ENCODE assay signal across 22 cellular contexts in the genomic region with DNA sequence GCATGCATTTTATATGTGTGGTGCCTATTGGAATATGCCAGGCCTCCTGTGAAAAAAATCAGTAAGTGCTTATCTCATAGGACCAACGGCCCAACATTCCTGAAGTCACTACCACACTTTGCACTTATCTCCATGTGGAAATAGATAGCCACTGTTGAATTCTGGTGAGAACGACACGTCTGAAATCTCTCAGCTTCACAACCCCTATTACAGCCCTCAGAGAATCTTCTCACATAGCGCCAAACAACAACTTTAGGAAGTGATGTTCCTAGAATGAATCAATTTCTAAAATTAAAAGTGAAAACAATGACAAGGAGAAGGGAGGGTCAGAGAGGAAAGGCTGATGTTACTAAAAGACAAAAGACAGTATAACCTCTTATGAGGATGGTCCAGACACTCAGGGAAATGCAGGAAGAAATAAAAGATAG.
DNase-seq lines count a peak whose midpoint lies in the region; ATAC-seq, FAIRE-seq and TF ChIP-seq lines count a peak whose summit lies in the region.
"Had no signal": no experiment of that assay in that cellular context is flagged by ENCODE, and none has a peak within 500 bp of the region (broad histone marks: within the 10 kb centered on the region; RNA-seq: fewer than 3 reads in every experiment).

No MANE protein-coding gene starts in this region.

- H4K20me1 ChIP-seq in GM12878 (ENCODE audit: control insufficient read depth, insufficient read depth) (no peaks in the 10 kb centered on the region), SK-N-SH (ENCODE audit: insufficient read depth) (no peaks in the 10 kb centered on the region)
- H4K20me1 ChIP-seq: BLaER1 had no signal

- in situ Hi-C loops in GM12878 (cut with MboI), result loop anchor here (10.0 kb wide), 1 partner anchor 602 kb away; no protein-coding TSS in a partner anchor

- POLR2A ChIA-PET in GM12878 (lab: Charles Lee), result interaction anchor here (1.8 kb wide), 1 partner anchor 14 kb away, joined by 5 read pairs; no protein-coding TSS in a partner anchor
- POLR2A ChIA-PET in SK-N-SH (lab: Yijun Ruan, JAX), result no interaction called here

- H3K9me2 ChIP-seq in SK-N-SH, result no peaks in the 10 kb centered on the region

- ATAC-seq in HG02852 (IDR thresholded peaks at IDR 0.05; ENCODE audit: unreplicated experiment) (peak; percentile 67), GM12878 (peak; percentile 48), right cardiac atrium (peak; percentile 86 to 89)
- ATAC-seq: Panc1 had no signal

- SMC1A ChIA-PET in GM12878 (lab: Charles Lee; ENCODE audit: uncharacterized antibody, unreplicated experiment), result interaction anchor here (0.6 to 3.1 kb wide), 5 partner anchors 8 to 966 kb away, joined by 3 to 25 read pairs (median 3); no protein-coding TSS in a partner anchor

- no peaks in the 10 kb centered on the region for H3F3A ChIP-seq in SK-N-SH (replicated peaks; ENCODE audit: insufficient read depth)

- CTCF ChIA-PET in GM12878 (lab: Yijun Ruan, JAX), result interaction anchor here (2.2 kb wide), 1 partner anchor 8 kb away, joined by 16 read pairs; no protein-coding TSS in a partner anchor
- CTCF ChIA-PET in SK-N-SH (lab: Yijun Ruan, JAX), result no interaction called here

- BruUV-seq in GM12878 (replicated peaks; lab: Mats Ljungman, UMichigan), result no TSS peak

- FAIRE-seq in GM19239 (lab: Jason Lieb, UNC) (peak; percentile 90), GM12878 (lab: Jason Lieb, UNC) (no peak)

- H3K79me2 ChIP-seq in GM12878 (ENCODE audit: control insufficient read depth, insufficient read depth, low read length) (no peaks in the 10 kb centered on the region), SK-N-SH (ENCODE audit: insufficient read depth) (no peaks in the 10 kb centered on the region)

- H3K4me2 ChIP-seq in GM12878 (ENCODE audit: control insufficient read depth, insufficient read depth) (peak overlapping the region; percentile 11), SK-N-SH (no peak overlapping the region)
- H3K4me2 ChIP-seq: BLaER1 had no signal

- H3K36me3 ChIP-seq in GM12878 (ENCODE audit: control insufficient read depth in 2 of 2, insufficient read depth in 2 of 2, low read length in 1 of 2) (no peaks in the 10 kb centered on the region), SK-N-SH (replicated peaks in 1 of 2; ENCODE audit: control insufficient read depth in 1 of 2, insufficient read depth in 2 of 2, low read length in 1 of 2) (no peaks in the 10 kb centered on the region)
- H3K36me3 ChIP-seq: BLaER1, MG63, SJCRH30 had no signal

- TF ChIP-seq EP300 in GM12878 (IDR thresholded peaks at IDR 0.05; ENCODE audit: borderline replicate concordance in 1 of 2, control insufficient read depth in 1 of 2, low read depth in 2 of 2, low read length in 2 of 2), result no peak
- TF ChIP-seq EP300 in SK-N-SH (IDR thresholded peaks at IDR 0.05; ENCODE audit: borderline replicate concordance in 1 of 2, low read depth in 1 of 2, low read length in 1 of 2), result no peak

- no peak for TF ChIP-seq RAD21 in GM12878 (IDR thresholded peaks at IDR 0.05; ENCODE audit: insufficient read depth, low read depth, low read length)
- no peak for TF ChIP-seq RAD21 in SK-N-SH (IDR thresholded peaks at IDR 0.05; ENCODE audit: low read length)

- H3K4me3 ChIP-seq in GM12878 (no peak overlapping the region), right cardiac atrium (ENCODE audit: low read length) (no peak overlapping the region), SK-N-SH (ENCODE audit: low read depth in 2 of 2, low read length in 1 of 2) (no peak overlapping the region)
- H3K4me3 ChIP-seq: BLaER1, MG63, SJCRH30 had no signal

- DNase-seq in GM19239 (ENCODE audit: insufficient read length, low spot score) (no peak), GM12878 (ENCODE audit: low read depth, low spot score) (no peak), right cardiac atrium (no peak), SK-N-SH (no peak), nucleus accumbens (lab: John Stamatoyannopoulos, UW) (no peak), erythroblast (lab: John Stamatoyannopoulos, UW) (no peak)
- DNase-seq: Caco-2; CD4-positive, alpha-beta memory T cell; DMS 273 treated with DMSO at 0.1 percent for 48 hours; DMS79 treated with DMSO at 0.1 percent for 48 hours; H7; MG63; NCI-H1048; NCI-H1436; NCI-H187 treated with DMSO at 0.1 percent for 48 hours; NCI-H510A treated with DMSO at 0.1 percent for 48 hours; NCI-H748 treated with DMSO at 0.1 percent for 48 hours; NK-92 treated with Interleukin-12 subunit alpha and Interleukin-12 subunit beta, amount 100 ng/mL, for 24 hours; SJCRH30 had no signal

- peaks cover 3% of the 10 kb centered on the region; the same call in 1 of the 3 replicates for H3K9me3 ChIP-seq in GM12878 (replicated peaks; ENCODE audit: control insufficient read depth, insufficient read depth, low read length)
- H3K9me3 ChIP-seq in right cardiac atrium (ENCODE audit: control insufficient read depth, low read length), result no peaks in the 10 kb centered on the region
- H3K9me3 ChIP-seq in SK-N-SH, result no peaks in the 10 kb centered on the region
- H3K9me3 ChIP-seq: BLaER1, Caco-2, MG63, SJCRH30 had no signal

- H3K27me3 ChIP-seq in GM12878 (replicated peaks in 1 of 2; ENCODE audit: control insufficient read depth in 2 of 2, insufficient read depth in 2 of 2, low read length in 1 of 2), result no peaks in the 10 kb centered on the region
- H3K27me3 ChIP-seq in right cardiac atrium (ENCODE audit: control insufficient read depth, insufficient read depth), result no peaks in the 10 kb centered on the region
- H3K27me3 ChIP-seq in SK-N-SH (ENCODE audit: insufficient read depth), result no peaks in the 10 kb centered on the region
- H3K27me3 ChIP-seq: BLaER1, MG63, SJCRH30 had no signal

- 96% methylated on average over 4 of the region's 4 CpGs for WGBS in GM12878 (ENCODE audit: insufficient coverage, insufficient replicate concordance, low lambda C conversion rate, missing lambda C conversion rate)
- WGBS in right cardiac atrium, result 31% methylated on average over 4 of the region's 4 CpGs
- WGBS in SK-N-SH (ENCODE audit: low lambda C conversion rate), result 61% methylated on average over 4 of the region's 4 CpGs

- RAD21 ChIA-PET in GM12878 (lab: Charles Lee; ENCODE audit: unreplicated experiment), result interaction anchor here (0.6 to 1.2 kb wide), 3 partner anchors 9 to 282 kb away, joined by 3 to 4 read pairs (median 3); no protein-coding TSS in a partner anchor

- TF ChIP-seq POLR2A in GM12878 (IDR thresholded peaks at IDR 0.05; ENCODE audit: low read depth, low read length), result no peak
- no peak for TF ChIP-seq POLR2A in erythroblast (IDR thresholded peaks at IDR 0.05; ENCODE audit: low read length)

- peak overlapping the region; percentile 54; the same call in 1 of the 2 replicates for H2AFZ ChIP-seq in GM12878 (ENCODE audit: control insufficient read depth, low read depth, low read length)
- H2AFZ ChIP-seq in SK-N-SH (ENCODE audit: low read depth), result no peak overlapping the region

- H3K4me1 ChIP-seq in GM12878 (ENCODE audit: control insufficient read depth, insufficient read depth, low read length) (peaks cover 23% of the 10 kb centered on the region), right cardiac atrium (ENCODE audit: control insufficient read depth, insufficient read depth, low read length) (peaks cover 5% of the 10 kb centered on the region), SK-N-SH (ENCODE audit: control insufficient read depth in 1 of 2, insufficient read depth in 2 of 2, low read depth in 1 of 2, low read length in 1 of 2) (peaks cover 0 to 9% of the 10 kb centered on the region in 2 experiments; a peak in 1 of 4 replicates)
- H3K4me1 ChIP-seq: BLaER1, Caco-2 had no signal

- H3K9ac ChIP-seq in GM12878 (ENCODE audit: control insufficient read depth, insufficient read depth, low read length) (no peak overlapping the region), SK-N-SH (no peak overlapping the region)
- H3K9ac ChIP-seq: BLaER1 had no signal

- intact Hi-C loops in GM12878 (cut with micrococcal nuclease; ENCODE audit: unreplicated experiment), result no loop called here
- intact Hi-C loops in right cardiac atrium (cut with DNase I), result loop anchor here in 3 of 4 donors (10.0 kb wide), 4 partner anchors 48 to 272 kb away; a partner anchor contains a TSS

- TF ChIP-seq CTCF in GM12878 (IDR thresholded peaks at IDR 0.05 in 2 of 3, conservative IDR thresholded peaks at IDR 0.05 in 1 of 3; ENCODE audit: control insufficient read depth in 2 of 3, extremely low read depth in 1 of 3, insufficient read depth in 1 of 3, low read depth in 3 of 3, low read length in 3 of 3), result no peak
- no peak for TF ChIP-seq CTCF in SK-N-SH (IDR thresholded peaks at IDR 0.05)

- peak overlapping the region; percentile 62 for H3K27ac ChIP-seq in GM12878 (ENCODE audit: control insufficient read depth, insufficient read depth)
- H3K27ac ChIP-seq in right cardiac atrium (ENCODE audit: low read length), result peak overlapping the region; percentile 65
- H3K27ac ChIP-seq in SK-N-SH (ENCODE audit: low read depth in 2 of 2, low read length in 1 of 2), result no peak overlapping the region
- H3K27ac ChIP-seq: BLaER1, SJCRH30 had no signal

TF ChIP-seq in GM12878, 131 proteins besides CTCF, POLR2A, EP300 and RAD21 (continues in another document):
- no peak for TF ChIP-seq RBBP5 (conservative IDR thresholded peaks at IDR 0.05)
- TF ChIP-seq SP1 (IDR thresholded peaks at IDR 0.05; ENCODE audit: low read depth, low read length), result no peak
- TF ChIP-seq, protein P1, sequence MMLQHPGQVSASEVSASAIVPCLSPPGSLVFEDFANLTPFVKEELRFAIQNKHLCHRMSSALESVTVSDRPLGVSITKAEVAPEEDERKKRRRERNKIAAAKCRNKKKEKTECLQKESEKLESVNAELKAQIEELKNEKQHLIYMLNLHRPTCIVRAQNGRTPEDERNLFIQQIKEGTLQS (IDR thresholded peaks at IDR 0.05; ENCODE audit: borderline replicate concordance, extremely low read depth, low read depth, low read length), result no peak
- no peak for TF ChIP-seq HDGF (IDR thresholded peaks at IDR 0.05)
- TF ChIP-seq NRF1 (conservative IDR thresholded peaks at IDR 0.05; ENCODE audit: low read depth, low read length), result no peak
- no peak for TF ChIP-seq SMAD1 (IDR thresholded peaks at IDR 0.05; ENCODE audit: low read depth, partially characterized antibody)
- no peak for TF ChIP-seq PAX8 (IDR thresholded peaks at IDR 0.05)
- TF ChIP-seq FOXM1 (IDR thresholded peaks at IDR 0.05; ENCODE audit: low read depth, low read length), result no peak

TF ChIP-seq in SK-N-SH, 30 proteins besides CTCF, POLR2A, EP300 and RAD21 (continues in another document):
- TF ChIP-seq EZH2phosphoT487 (IDR thresholded peaks at IDR 0.05; ENCODE audit: borderline replicate concordance, low read depth), result no peak
- no peak for TF ChIP-seq MEF2A (IDR thresholded peaks at IDR 0.05; ENCODE audit: borderline replicate concordance, low read depth)
- TF ChIP-seq, protein P2, sequence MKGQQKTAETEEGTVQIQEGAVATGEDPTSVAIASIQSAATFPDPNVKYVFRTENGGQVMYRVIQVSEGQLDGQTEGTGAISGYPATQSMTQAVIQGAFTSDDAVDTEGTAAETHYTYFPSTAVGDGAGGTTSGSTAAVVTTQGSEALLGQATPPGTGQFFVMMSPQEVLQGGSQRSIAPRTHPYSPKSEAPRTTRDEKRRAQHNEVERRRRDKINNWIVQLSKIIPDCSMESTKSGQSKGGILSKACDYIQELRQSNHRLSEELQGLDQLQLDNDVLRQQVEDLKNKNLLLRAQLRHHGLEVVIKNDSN (IDR thresholded peaks at IDR 0.05; ENCODE audit: borderline replicate concordance, low read depth), result no peak
- no peak for TF ChIP-seq YY1 (IDR thresholded peaks at IDR 0.05; ENCODE audit: low read depth)

Comparison
In these comparisons a context has a peak if more than half of its experiments do, and no peak if none do; other contexts are left out.
1. H3K27ac ChIP-seq: peak in GM12878 (single experiment) and right cardiac atrium (single experiment); none in SK-N-SH (0 of 2).
2. Peak in every context shown above with its lines, with median percentiles within 50 percentile points of each other: ATAC-seq.